2 cellular contexts compared by ENCODE assay signal in genomic region chr16:15757630-15758251, GRCh38.
TF ChIP-seq lines count a peak whose summit lies in the region.

No MANE protein-coding gene starts in this region.

TF ChIP-seq in Ishikawa, 13 proteins besides CTCF, POLR2A, EP300 and RAD21 (continued from another document):
- TF ChIP-seq, protein P1, sequence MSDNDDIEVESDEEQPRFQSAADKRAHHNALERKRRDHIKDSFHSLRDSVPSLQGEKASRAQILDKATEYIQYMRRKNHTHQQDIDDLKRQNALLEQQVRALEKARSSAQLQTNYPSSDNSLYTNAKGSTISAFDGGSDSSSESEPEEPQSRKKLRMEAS (IDR thresholded peaks at IDR 0.05): peak; percentile 32; the same call in 1 of the 2 replicates
- no peak for TF ChIP-seq EGR1 (IDR thresholded peaks at IDR 0.05)
- no peak for TF ChIP-seq TCF12 (IDR thresholded peaks at IDR 0.05; ENCODE audit: low read depth)
- TF ChIP-seq YY1 (IDR thresholded peaks at IDR 0.05; ENCODE audit: low read depth): no peak

TF ChIP-seq in HepG2, 621 proteins besides CTCF, POLR2A, EP300 and RAD21 (continued from another document):
- TF ChIP-seq, protein P2, sequence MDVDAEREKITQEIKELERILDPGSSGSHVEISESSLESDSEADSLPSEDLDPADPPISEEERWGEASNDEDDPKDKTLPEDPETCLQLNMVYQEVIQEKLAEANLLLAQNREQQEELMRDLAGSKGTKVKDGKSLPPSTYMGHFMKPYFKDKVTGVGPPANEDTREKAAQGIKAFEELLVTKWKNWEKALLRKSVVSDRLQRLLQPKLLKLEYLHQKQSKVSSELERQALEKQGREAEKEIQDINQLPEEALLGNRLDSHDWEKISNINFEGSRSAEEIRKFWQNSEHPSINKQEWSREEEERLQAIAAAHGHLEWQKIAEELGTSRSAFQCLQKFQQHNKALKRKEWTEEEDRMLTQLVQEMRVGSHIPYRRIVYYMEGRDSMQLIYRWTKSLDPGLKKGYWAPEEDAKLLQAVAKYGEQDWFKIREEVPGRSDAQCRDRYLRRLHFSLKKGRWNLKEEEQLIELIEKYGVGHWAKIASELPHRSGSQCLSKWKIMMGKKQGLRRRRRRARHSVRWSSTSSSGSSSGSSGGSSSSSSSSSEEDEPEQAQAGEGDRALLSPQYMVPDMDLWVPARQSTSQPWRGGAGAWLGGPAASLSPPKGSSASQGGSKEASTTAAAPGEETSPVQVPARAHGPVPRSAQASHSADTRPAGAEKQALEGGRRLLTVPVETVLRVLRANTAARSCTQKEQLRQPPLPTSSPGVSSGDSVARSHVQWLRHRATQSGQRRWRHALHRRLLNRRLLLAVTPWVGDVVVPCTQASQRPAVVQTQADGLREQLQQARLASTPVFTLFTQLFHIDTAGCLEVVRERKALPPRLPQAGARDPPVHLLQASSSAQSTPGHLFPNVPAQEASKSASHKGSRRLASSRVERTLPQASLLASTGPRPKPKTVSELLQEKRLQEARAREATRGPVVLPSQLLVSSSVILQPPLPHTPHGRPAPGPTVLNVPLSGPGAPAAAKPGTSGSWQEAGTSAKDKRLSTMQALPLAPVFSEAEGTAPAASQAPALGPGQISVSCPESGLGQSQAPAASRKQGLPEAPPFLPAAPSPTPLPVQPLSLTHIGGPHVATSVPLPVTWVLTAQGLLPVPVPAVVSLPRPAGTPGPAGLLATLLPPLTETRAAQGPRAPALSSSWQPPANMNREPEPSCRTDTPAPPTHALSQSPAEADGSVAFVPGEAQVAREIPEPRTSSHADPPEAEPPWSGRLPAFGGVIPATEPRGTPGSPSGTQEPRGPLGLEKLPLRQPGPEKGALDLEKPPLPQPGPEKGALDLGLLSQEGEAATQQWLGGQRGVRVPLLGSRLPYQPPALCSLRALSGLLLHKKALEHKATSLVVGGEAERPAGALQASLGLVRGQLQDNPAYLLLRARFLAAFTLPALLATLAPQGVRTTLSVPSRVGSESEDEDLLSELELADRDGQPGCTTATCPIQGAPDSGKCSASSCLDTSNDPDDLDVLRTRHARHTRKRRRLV (CRISPR knock-in tag; IDR thresholded peaks at IDR 0.05): no peak
- peak; percentile 47; the same call in 1 of the 2 replicates for TF ChIP-seq ZNF768 (CRISPR knock-in tag; IDR thresholded peaks at IDR 0.05)
- TF ChIP-seq MNT (IDR thresholded peaks at IDR 0.05): 0 out of 2 replicates have a peak, but pooled peaks have one; percentile 19
